8 cellular contexts compared by ENCODE assay signal in the genomic region with DNA sequence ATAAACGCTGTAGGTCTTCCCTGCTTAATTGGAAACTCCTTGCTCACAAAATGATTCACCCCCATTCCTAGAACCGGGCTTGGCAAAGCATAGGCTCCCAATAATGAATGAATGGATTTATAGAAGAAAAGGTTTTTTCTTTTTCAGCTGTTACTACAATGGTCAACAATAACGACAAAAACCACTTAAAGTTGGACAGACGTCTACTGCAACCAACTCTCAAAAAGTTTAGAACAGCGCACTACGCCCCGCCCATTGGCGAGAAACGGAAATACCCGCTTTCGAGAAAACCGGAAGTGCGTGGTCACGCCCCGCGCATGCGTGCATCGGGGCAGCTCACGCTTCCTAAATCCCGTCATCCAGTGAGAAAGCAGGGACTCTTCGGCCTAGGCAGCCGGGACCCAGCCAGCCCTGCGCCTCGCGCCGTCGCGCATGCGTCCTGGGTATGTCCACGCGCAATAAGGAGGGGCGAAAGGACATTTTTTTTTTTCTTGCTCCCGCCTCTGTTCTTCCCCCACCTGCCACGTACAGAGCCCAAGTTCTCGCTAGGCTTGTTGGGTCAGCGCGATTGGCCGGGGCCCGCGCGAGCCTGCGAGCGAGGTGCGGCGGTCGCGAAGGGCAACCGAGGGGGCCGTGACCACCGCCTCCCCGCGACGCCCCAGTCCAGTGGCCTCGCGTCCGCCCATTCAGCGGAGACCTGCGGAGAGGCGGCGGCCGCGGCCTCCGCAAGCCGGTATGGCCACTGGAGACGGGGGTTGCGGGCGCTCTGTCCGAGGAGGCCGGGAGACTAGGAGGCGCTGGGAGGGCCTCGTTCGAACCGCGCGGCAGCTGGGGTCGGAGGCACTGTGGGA. TPM values are rescaled to one million over a fixed set of nuclear protein-coding genes. Genes with fewer than 3 reads are reported as not detected.
A peak's percentile ranks its signal among the peaks of the same experiment; 100 is the strongest.
DNase-seq lines count a peak whose midpoint lies in the region; ATAC-seq, FAIRE-seq and TF ChIP-seq lines count a peak whose summit lies in the region.

Gene TFG, plus strand, starts transcription at position 506 of the 851 bp plus-strand sequence. CDS start 4,192 bp downstream, outside the sequence.

- FAIRE-seq in GM12891 (lab: Jason Lieb, UNC), result peak; percentile 99

- peaks cover 17% of the 10 kb centered on the region for H3K36me3 Mint-ChIP-seq in T-cell

- peaks cover 49% of the 10 kb centered on the region for H3K4me1 ChIP-seq in cardiac muscle cell (ENCODE audit: low read depth)
- peaks cover 5% of the 10 kb centered on the region for H3K4me1 ChIP-seq in parathyroid adenoma
- peaks cover 0 to 36% (median 9%) of the 10 kb centered on the region in 4 donors for H3K4me1 ChIP-seq in tibial nerve

- peak; percentile 94 to 98 for TF ChIP-seq EP300 in tibial nerve (IDR thresholded peaks at IDR 0.05)

- H3K4me2 ChIP-seq in parathyroid adenoma (ENCODE audit: low read length), result peak within 1 kb of the TSS; percentile 89

- H3K9me3 Mint-ChIP-seq in T-cell, result no peaks in the 10 kb centered on the region

- peak; percentile 84 for DNase-seq in GM12891 (ENCODE audit: insufficient read length, low spot score)
- peak; percentile 96 for DNase-seq in NCI-H1436 treated with DMSO at 0.1 percent for 48 hours (lab: John Stamatoyannopoulos, UW)
- DNase-seq in T-cell, result peak; percentile 85 to 99 (median 95)
- peak; percentile 100 for DNase-seq in cardiac muscle cell (ENCODE audit: low read depth in 1 of 2, low spot score in 1 of 2)
- peak; percentile 93 for DNase-seq in tibial nerve (ENCODE audit: low spot score in 2 of 2)

- peak; percentile 97 for ATAC-seq in HG02840 (IDR thresholded peaks at IDR 0.05; ENCODE audit: low FRiP score, unreplicated experiment)
- peak; percentile 93 to 94 (median 94) for ATAC-seq in T-cell (replicated peaks in 1 of 4)

- POLR2A ChIA-PET in T-cell (lab: Charles Lee), result interaction anchor here (0.6 to 1.1 kb wide), 12 partner anchors 8 to 1015 kb away, joined by 3 to 6 read pairs (median 3); partner anchors contain the start of genes CEP97 (in 1 of the 2), LNP1 (in 1 of the 2) and TBC1D23 (in 1 of the 2)

- H3K27ac Mint-ChIP-seq in T-cell, result peak within 1 kb of the TSS; percentile 92 to 95

- peak within 1 kb of the TSS; percentile 89 for H2AFZ ChIP-seq in parathyroid adenoma

- peaks cover 27% of the 10 kb centered on the region for H3K79me2 ChIP-seq in parathyroid adenoma

- H3K4me3 ChIP-seq in cardiac muscle cell (peak within 1 kb of the TSS; percentile 51), parathyroid adenoma (ENCODE audit: low read depth, low read length) (peak within 1 kb of the TSS; percentile 73), tibial nerve (peak within 1 kb of the TSS; percentile 78 to 95 (median 87))

- peaks cover 4 to 8% of the 10 kb centered on the region in 2 donors for H3K27me3 Mint-ChIP-seq in T-cell

- no peaks in the 10 kb centered on the region for H3K9me3 ChIP-seq in cardiac muscle cell (ENCODE audit: low read depth)
- H3K9me3 ChIP-seq in parathyroid adenoma (ENCODE audit: control insufficient read depth, low read length), result no peaks in the 10 kb centered on the region
- no peaks in the 10 kb centered on the region for H3K9me3 ChIP-seq in tibial nerve

- H3K36me3 ChIP-seq in cardiac muscle cell, result peaks cover 10% of the 10 kb centered on the region
- no peaks in the 10 kb centered on the region for H3K36me3 ChIP-seq in parathyroid adenoma (ENCODE audit: control insufficient read depth, insufficient read depth, low read length)
- peaks cover 0 to 8% (median 0%) of the 10 kb centered on the region in 3 donors for H3K36me3 ChIP-seq in tibial nerve

- TF ChIP-seq CTCF in cardiac muscle cell (IDR thresholded peaks at IDR 0.05; ENCODE audit: low read depth, low read length) (no peak), parathyroid adenoma (IDR thresholded peaks at IDR 0.05) (no peak), tibial nerve (IDR thresholded peaks at IDR 0.05) (peak in 1 of 5 experiments; percentile 29)

- CTCF ChIA-PET in T-cell (lab: Charles Lee), result interaction anchor here (0.6 to 1.1 kb wide), 3 partner anchors 26 to 970 kb away, joined by 3 read pairs; no protein-coding TSS in a partner anchor

- H3K27me3 ChIP-seq in cardiac muscle cell, result no peaks in the 10 kb centered on the region
- no peaks in the 10 kb centered on the region for H3K27me3 ChIP-seq in parathyroid adenoma (ENCODE audit: control insufficient read depth, insufficient read depth, low read length)
- H3K27me3 ChIP-seq in tibial nerve, result no peaks in the 10 kb centered on the region

- TF ChIP-seq POLR2A in GM12891 (IDR thresholded peaks at IDR 0.05; ENCODE audit: low read depth, low read length) (peak; percentile 47; the same call in 1 of the 2 replicates), tibial nerve (IDR thresholded peaks at IDR 0.05) (peak; percentile 68 to 81)

- 1% methylated on average over 52 to 76 of the region's 76 CpGs for WGBS in adipose tissue, 3 donors
- 1 to 2% methylated on average over 42 to 65 of the region's 76 CpGs for WGBS in tibial nerve, 2 donors

- peak within 1 kb of the TSS; percentile 58 for H3K9ac ChIP-seq in parathyroid adenoma

- H3K27ac ChIP-seq in adipose tissue (ENCODE audit: low read depth, low read length) (peak within 1 kb of the TSS; percentile 93), cardiac muscle cell (peak within 1 kb of the TSS; percentile 97), parathyroid adenoma (peak within 1 kb of the TSS; percentile 90), tibial nerve (peak within 1 kb of the TSS; percentile 92 to 99 (median 96))

- H3K4me3 Mint-ChIP-seq in T-cell, result peak within 1 kb of the TSS; percentile 87 to 89 (median 88)

- peaks cover 44 to 51% (median 44%) of the 10 kb centered on the region in 3 donors for H3K4me1 Mint-ChIP-seq in T-cell

TF ChIP-seq in GM12891, 5 proteins besides CTCF, POLR2A, EP300 and RAD21:
- peak; percentile 30; the same call in 1 of the 2 replicates for TF ChIP-seq TAF1 (IDR thresholded peaks at IDR 0.05; ENCODE audit: low read depth, low read length)
- TF ChIP-seq PAX5 (IDR thresholded peaks at IDR 0.05; ENCODE audit: insufficient read depth, low read length, severe bottlenecking), result no peak
- no peak; the same call in 1 of the 2 replicates for TF ChIP-seq POU2F2 (IDR thresholded peaks at IDR 0.05; ENCODE audit: low read depth, low read length)
- peak; percentile 93 for TF ChIP-seq SPI1 (IDR thresholded peaks at IDR 0.05; ENCODE audit: low read depth, low read length)
- 0 out of 2 replicates have a peak, but pooled peaks have one; percentile 29 for TF ChIP-seq POLR2AphosphoS5 (IDR thresholded peaks at IDR 0.05; ENCODE audit: low read depth, low read length)
TF ChIP-seq in GM12891: peak in this region for 3.

RNA-seq across cellular contexts. Expression of gene TFG, which starts in this region (rescaled TPM):
- polyA plus RNA-seq in GM12891 (2012; ENCODE audit: low read depth, missing spikeins), result 49.9 TPM
- total RNA-seq in T-cell (10 to 100 TPM; 37.8 to 49.4 (median 44.1) TPM), cardiac muscle cell (136 and 187 TPM in 2 replicates), tibial nerve (10 to 100 TPM; 50.8 to 80.8 (median 62.8) TPM)
- polyA plus RNA-seq in adipose tissue (10 to 100 TPM; 50.0 to 69.7 (median 55.7) TPM), cardiac muscle cell (314 and 365 TPM in 2 replicates)

Comparison
In these comparisons a context has a peak if more than half of its experiments do, and no peak if none do; other contexts are left out.
1. Peak in every context shown above with its lines: DNase-seq, ATAC-seq, H3K4me3 ChIP-seq and H3K27ac ChIP-seq.